In the genomic region with DNA sequence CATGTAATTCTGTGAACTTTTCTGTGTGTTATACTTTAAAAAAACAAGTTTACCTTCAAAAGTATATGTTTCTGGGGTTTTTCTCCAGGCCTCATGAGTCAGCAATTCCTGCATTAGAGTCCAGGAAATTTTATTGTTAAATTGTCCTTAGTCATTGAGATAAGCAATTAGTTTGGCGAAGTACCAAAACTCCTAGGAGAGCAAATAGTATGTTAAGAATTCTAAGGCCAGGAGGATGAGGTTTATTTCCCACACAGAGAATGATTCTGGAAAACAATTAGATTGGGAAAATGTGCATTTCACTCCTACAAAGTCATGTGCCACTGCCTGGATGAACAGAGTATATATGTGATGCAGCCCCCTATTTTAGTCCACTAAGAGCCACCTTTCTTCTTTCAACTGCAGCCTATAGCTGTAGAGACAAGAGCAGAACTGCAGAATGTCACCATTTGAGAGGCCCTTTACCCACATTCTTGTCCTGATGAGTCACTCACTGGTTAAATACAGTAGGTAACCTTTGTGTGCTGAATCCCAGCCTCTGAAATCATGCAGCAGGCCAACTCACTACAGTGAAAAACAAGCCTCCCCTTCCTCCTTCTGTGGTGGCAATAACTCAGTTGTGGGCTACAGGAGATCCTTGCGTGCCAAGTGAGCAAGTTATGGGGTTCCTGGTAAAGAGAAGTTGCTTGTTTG, we compare ENCODE assay signal across 1 cellular context.
TF ChIP-seq lines count a peak whose summit lies in the region.

No MANE protein-coding gene starts in this region.

TF ChIP-seq in H1, 55 proteins besides CTCF, POLR2A, EP300 and RAD21 (continued from another document):
- TF ChIP-seq, protein P1, sequence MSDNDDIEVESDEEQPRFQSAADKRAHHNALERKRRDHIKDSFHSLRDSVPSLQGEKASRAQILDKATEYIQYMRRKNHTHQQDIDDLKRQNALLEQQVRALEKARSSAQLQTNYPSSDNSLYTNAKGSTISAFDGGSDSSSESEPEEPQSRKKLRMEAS (IDR thresholded peaks at IDR 0.05), result no peak
- TF ChIP-seq POU5F1 (IDR thresholded peaks at IDR 0.05; ENCODE audit: low read depth, low read length) (no peak), CHD7 (IDR thresholded peaks at IDR 0.05; ENCODE audit: insufficient replicate concordance, low read length) (no peak), CHD1 (IDR thresholded peaks at IDR 0.05; ENCODE audit: low read depth, low read length) (no peak), CBX5 (IDR thresholded peaks at IDR 0.05; ENCODE audit: low read depth, low read length) (no peak)
